Comparison of ENCODE assay signal across 18 cellular contexts in genomic region chr7:4960363-4960762, GRCh38. TPM values are rescaled to one million over a fixed set of nuclear protein-coding genes. Genes with fewer than 3 reads are reported as not detected.
DNase-seq lines count a peak whose midpoint lies in the region; ATAC-seq and TF ChIP-seq lines count a peak whose summit lies in the region.
"Had no signal": no experiment of that assay in that cellular context is flagged by ENCODE, and none has a peak within 500 bp of the region (broad histone marks: within the 10 kb centered on the region; RNA-seq: fewer than 3 reads in every experiment).

No MANE protein-coding gene starts in this region.

- H3K9me3 Mint-ChIP-seq in WTC11: no peaks in the 10 kb centered on the region
- no peaks in the 10 kb centered on the region for H3K9me3 Mint-ChIP-seq in nephron
- no peaks in the 10 kb centered on the region for H3K9me3 Mint-ChIP-seq in HFFc6
- H3K9me3 Mint-ChIP-seq: activated CD4-positive, alpha-beta T cell treated with anti-CD3 and anti-CD28 coated beads, Interleukin-2, amount 10 ng/mL, durations not matched to agents 7 days and 5 days had no signal

- no peak for ATAC-seq in WTC11
- ATAC-seq in HG02884 (IDR thresholded peaks at IDR 0.05; ENCODE audit: unreplicated experiment): no peak
- no peak for ATAC-seq in HG03108 (IDR thresholded peaks at IDR 0.05; ENCODE audit: unreplicated experiment)
- ATAC-seq: HCT116; right cardiac atrium; stimulated activated naive CD8-positive, alpha-beta T cell treated with anti-CD3 and anti-CD28 coated beads, Interleukin-15, Interleukin-2, amounts not matched to agents 100 U/mL and 50 U/mL, for 24 hours had no signal

- H3K27ac Mint-ChIP-seq in WTC11 (no peak overlapping the region), nephron (no peak overlapping the region), HFFc6 (no peak overlapping the region)
- H3K27ac Mint-ChIP-seq: activated CD4-positive, alpha-beta T cell treated with anti-CD3 and anti-CD28 coated beads, Interleukin-2, amount 10 ng/mL, durations not matched to agents 7 days and 5 days had no signal

- peak; percentile 13 for DNase-seq in AG20443 (ENCODE audit: low spot score)
- peak; percentile 58 for DNase-seq in H7
- DNase-seq in WTC11 (ENCODE audit: low spot score): no peak
- no peak for DNase-seq in HFFc6
- no peak for DNase-seq in NK-92 treated with Interleukin-12 subunit alpha and Interleukin-12 subunit beta, amount 100 ng/mL, for 24 hours (lab: John Stamatoyannopoulos, UW)
- DNase-seq: activated CD4-positive, alpha-beta T cell treated with anti-CD3 and anti-CD28 coated beads, Interleukin-2, amount 10 ng/mL, durations not matched to agents 7 days and 5 days; activated naive CD4-positive, alpha-beta T cell treated with anti-CD3 and anti-CD28 coated beads, Interleukin-2, amount 50 U/mL, for 16 hours; kidney glomerular epithelial cell; NCI-H1105; right cardiac atrium; RPMI8226; stimulated activated naive CD8-positive, alpha-beta T cell treated with anti-CD3 and anti-CD28 coated beads, Interleukin-15, Interleukin-2, amounts not matched to agents 100 U/mL and 50 U/mL, for 24 hours; transverse colon had no signal

- POLR2A ChIA-PET in WTC11 (lab: Charles Lee): no interaction called here

- H3K4me1 Mint-ChIP-seq in WTC11: peaks cover 4% of the 10 kb centered on the region
- H3K4me1 Mint-ChIP-seq in nephron: peaks cover 6% of the 10 kb centered on the region
- H3K4me1 Mint-ChIP-seq in HFFc6 (ENCODE audit: low read depth): no peaks in the 10 kb centered on the region

- CTCF ChIA-PET in WTC11 (lab: Charles Lee): interaction anchor here (0.8 to 1.6 kb wide), 2 partner anchors 130 to 162 kb away, joined by 3 to 6 read pairs; no protein-coding TSS in a partner anchor

- H3K27me3 ChIP-seq in H7 (ENCODE audit: control insufficient read depth, insufficient read depth, low read length): peaks cover 20% of the 10 kb centered on the region

- peak overlapping the region; percentile 47 for H3K4me3 Mint-ChIP-seq in WTC11
- peak overlapping the region in 2 of 3 experiments; percentile 47 to 70 for H3K4me3 Mint-ChIP-seq in nephron
- H3K4me3 Mint-ChIP-seq in HFFc6: no peak overlapping the region
- H3K4me3 Mint-ChIP-seq: activated CD4-positive, alpha-beta T cell treated with anti-CD3 and anti-CD28 coated beads, Interleukin-2, amount 10 ng/mL, durations not matched to agents 7 days and 5 days had no signal

- no peaks in the 10 kb centered on the region for H3K36me3 Mint-ChIP-seq in WTC11
- no peaks in the 10 kb centered on the region for H3K36me3 Mint-ChIP-seq in nephron (ENCODE audit: low read depth)
- H3K36me3 Mint-ChIP-seq in HFFc6 (ENCODE audit: low read depth): no peaks in the 10 kb centered on the region

- H3K4me3 ChIP-seq in H7 (ENCODE audit: insufficient read depth, low read depth, low read length): no peak overlapping the region
- H3K4me3 ChIP-seq: transverse colon had no signal

- H3K36me3 ChIP-seq in H7 (replicated peaks; ENCODE audit: control insufficient read depth, insufficient read depth, low read length): no peaks in the 10 kb centered on the region
- H3K36me3 ChIP-seq: transverse colon had no signal

- peaks cover 38% of the 10 kb centered on the region for H3K27me3 Mint-ChIP-seq in WTC11 (ENCODE audit: low read depth)
- peaks cover 68% of the 10 kb centered on the region for H3K27me3 Mint-ChIP-seq in nephron (ENCODE audit: low read depth)
- peaks cover 45% of the 10 kb centered on the region for H3K27me3 Mint-ChIP-seq in HFFc6 (ENCODE audit: insufficient read depth)

- no peak for TF ChIP-seq CTCF in WTC11 (IDR thresholded peaks at IDR 0.05)
- TF ChIP-seq CTCF in nephron (IDR thresholded peaks at IDR 0.05; ENCODE audit: unreplicated experiment in 3 of 3): no peak
- no peak for TF ChIP-seq CTCF in HFFc6 (IDR thresholded peaks at IDR 0.05)

TF ChIP-seq in WTC11, 78 proteins besides CTCF, POLR2A, EP300 and RAD21:
- TF ChIP-seq ZNF219 (CRISPR knock-in tag; IDR thresholded peaks at IDR 0.05; ENCODE audit: borderline replicate concordance): no peak
- TF ChIP-seq ZNF416 (CRISPR knock-in tag; IDR thresholded peaks at IDR 0.05): no peak
- TF ChIP-seq NFE2L1 (CRISPR knock-in tag; IDR thresholded peaks at IDR 0.05): no peak
- no peak for TF ChIP-seq NR2C2 (CRISPR knock-in tag; IDR thresholded peaks at IDR 0.05)

RNA-seq across cellular contexts. Expression of gene MMD2, which starts 1.4 kb away (rescaled TPM):
- total RNA-seq in H7 (2014; rRNA removed; shearing (Covaris generic)): not detected in 2 replicates
- 0.09 TPM in 1 of 3 replicates, not detected in the others for total RNA-seq in WTC11 (2021)
- total RNA-seq in HFFc6 (2021; fragmentation: NEBNext Ultra II Directional; extraction: Animal tissue kit (Norgen Biotek cat#: 25700)): not detected
- total RNA-seq: activated CD4-positive, alpha-beta T cell treated with anti-CD3 and anti-CD28 coated beads, Interleukin-2, amount 10 ng/mL, durations not matched to agents 7 days and 5 days; fibroblast of villous mesenchyme; right cardiac atrium; transverse colon had no signal

Comparison
In these comparisons a context has a peak if more than half of its experiments do, and no peak if none do; other contexts are left out.
1. DNase-seq: peak in AG20443 (single experiment) and H7 (single experiment); none in WTC11 (single experiment), HFFc6 (single experiment) and NK-92 treated with Interleukin-12 subunit alpha and Interleukin-12 subunit beta, amount 100 ng/mL, for 24 hours (single experiment).